ENCODE assay signal across 8 cellular contexts in the genomic region with DNA sequence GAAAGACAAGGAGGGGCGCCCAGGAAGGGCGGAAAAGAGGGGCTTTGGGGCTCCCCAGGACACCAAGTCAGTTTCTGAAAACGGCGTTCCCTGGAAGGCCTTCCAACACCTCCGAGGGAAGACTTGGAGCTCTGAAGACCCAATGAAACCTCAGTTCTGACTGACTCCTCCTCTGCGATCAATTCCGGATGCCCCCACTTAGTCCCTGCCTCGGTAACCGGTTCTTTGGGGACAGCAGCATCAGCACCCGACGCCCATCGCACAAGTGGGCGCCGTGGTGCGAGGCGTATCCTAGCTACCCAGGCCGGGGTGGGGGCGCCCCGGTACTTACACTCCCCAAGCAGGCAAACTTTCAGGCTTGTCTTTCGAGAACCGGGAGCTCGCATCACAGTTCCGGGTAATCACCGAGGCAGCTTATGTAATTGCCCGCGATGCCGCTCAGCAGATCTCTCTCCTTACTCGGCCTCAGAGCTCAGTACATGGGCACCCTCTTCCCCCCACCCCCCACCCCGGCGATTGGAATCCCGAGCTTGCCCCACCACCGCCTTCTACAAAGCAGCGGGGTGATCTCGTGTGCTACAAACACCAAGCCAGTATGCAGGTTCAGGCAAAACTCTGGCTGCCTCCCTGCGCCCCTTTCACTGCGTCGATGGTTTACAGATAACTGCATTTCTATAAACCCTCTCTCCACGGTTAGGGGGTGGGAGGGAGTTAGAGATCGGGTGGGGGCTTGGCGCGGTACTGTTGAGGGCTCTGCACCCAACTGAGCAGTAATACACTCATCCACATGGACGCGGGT. TPM values are rescaled to one million over a fixed set of nuclear protein-coding genes. Genes with fewer than 3 reads are reported as not detected.
DNase-seq lines count a peak whose midpoint lies in the region; ATAC-seq and TF ChIP-seq lines count a peak whose summit lies in the region.

No MANE protein-coding gene starts in this region.

- H3K4me1 Mint-ChIP-seq in osteocyte (ENCODE audit: unreplicated experiment) = peaks cover 29% of the 10 kb centered on the region

- no peaks in the 10 kb centered on the region for H4K20me1 ChIP-seq in fibroblast of lung (ENCODE audit: control insufficient read depth, extremely low read depth, insufficient read depth, low read length)

- peaks cover 34% of the 10 kb centered on the region for H3K79me2 ChIP-seq in fibroblast of lung (ENCODE audit: control insufficient read depth, insufficient read depth, low read length)

- no peaks in the 10 kb centered on the region for H3K36me3 Mint-ChIP-seq in osteocyte (ENCODE audit: unreplicated experiment)

- no peaks in the 10 kb centered on the region for H3K9me3 ChIP-seq in fibroblast of lung (ENCODE audit: control insufficient read depth, insufficient read depth, low read depth, low read length)

- peak overlapping the region; percentile 66 to 92 (median 85) for H3K4me3 ChIP-seq in fibroblast of lung (replicated peaks in 1 of 4; ENCODE audit: control extremely low read depth in 1 of 4, insufficient read depth in 1 of 4, low read depth in 3 of 4, low read length in 4 of 4)

- no peaks in the 10 kb centered on the region for H3K27me3 ChIP-seq in fibroblast of lung (ENCODE audit: control insufficient read depth, insufficient read depth, low read length)

- H3K27ac ChIP-seq in fibroblast of lung (ENCODE audit: insufficient read depth, low read length) = peak overlapping the region; percentile 91

- no peaks in the 10 kb centered on the region for H3K9me3 Mint-ChIP-seq in osteocyte (ENCODE audit: unreplicated experiment)

- ATAC-seq in HG03039 (IDR thresholded peaks at IDR 0.05; ENCODE audit: unreplicated experiment) = no peak

- H3K4me2 ChIP-seq in fibroblast of lung (ENCODE audit: extremely low read depth, insufficient read depth, low read length) = peak overlapping the region; percentile 97

- H3K9ac ChIP-seq in fibroblast of lung (ENCODE audit: insufficient read depth, low read length) = peak overlapping the region; percentile 92

- peak overlapping the region; percentile 79 for H3K27ac Mint-ChIP-seq in osteocyte (ENCODE audit: unreplicated experiment)

- peak overlapping the region; percentile 81 for H2AFZ ChIP-seq in fibroblast of lung (ENCODE audit: low read length)

- H3K4me1 ChIP-seq in fibroblast of lung (ENCODE audit: control insufficient read depth, extremely low read depth, insufficient read depth, low read length) = peaks cover 5% of the 10 kb centered on the region

- peaks cover 46% of the 10 kb centered on the region for H3K27me3 Mint-ChIP-seq in osteocyte (ENCODE audit: unreplicated experiment)

- H3K36me3 ChIP-seq in fibroblast of lung (ENCODE audit: control insufficient read depth, insufficient read depth, low read length) = no peaks in the 10 kb centered on the region

- TF ChIP-seq CTCF in fibroblast of lung (conservative IDR thresholded peaks at IDR 0.05 in 1 of 2, IDR thresholded peaks at IDR 0.05 in 1 of 2; ENCODE audit: low read depth in 1 of 2, low read length in 2 of 2) (no peak), osteocyte (IDR thresholded peaks at IDR 0.05) (no peak)

- H3K4me3 Mint-ChIP-seq in osteocyte (ENCODE audit: unreplicated experiment) = peak overlapping the region; percentile 86

- DNase-seq in EH (ENCODE audit: low read depth) (peak; percentile 32), NCI-H345 treated with DMSO at 0.1 percent for 48 hours (lab: John Stamatoyannopoulos, UW; ENCODE audit: unreplicated experiment) (peak; percentile 49), fibroblast of lung (ENCODE audit: low read depth in 2 of 2) (peak; percentile 42 to 46), osteocyte (ENCODE audit: extremely low spot score, unreplicated experiment) (no peak), NCI-H1436 (lab: John Stamatoyannopoulos, UW) (no peak), NCI-H2107 treated with DMSO at 0.1 percent for 48 hours (lab: John Stamatoyannopoulos, UW; ENCODE audit: unreplicated experiment) (no peak)
- DNase-seq in activated T-cell treated with anti-CD3 and anti-CD28 coated beads, Interleukin-2, amount 50 U/mL, for 48 hours = no peak

RNA-seq across cellular contexts. Expression of gene TENM4, which starts 2.0 kb away (rescaled TPM):
- 48.3 and 48.4 TPM in 2 replicates for total RNA-seq in fibroblast of lung
- 4.6 and 10.7 TPM in 2 replicates for polyA plus RNA-seq in fibroblast of lung
- polyA plus RNA-seq in fibroblast of lung (2012) = 7.1 and 11.9 TPM in 2 replicates
- polyA minus RNA-seq in fibroblast of lung (ENCODE audit: low replicate concordance) = 24.9 and 60.2 TPM in 2 replicates
- 69.8 and 74.1 TPM in 2 replicates for total RNA-seq in osteocyte

Comparison
In these comparisons a context has a peak if more than half of its experiments do, and no peak if none do; other contexts are left out.
1. DNase-seq: peak in EH (single experiment), NCI-H345 treated with DMSO at 0.1 percent for 48 hours (single experiment) and fibroblast of lung (2 of 2); none in osteocyte (single experiment), NCI-H1436 (single experiment), NCI-H2107 treated with DMSO at 0.1 percent for 48 hours (single experiment) and activated T-cell treated with anti-CD3 and anti-CD28 coated beads, Interleukin-2, amount 50 U/mL, for 48 hours (0 of 2).